In the genomic region with DNA sequence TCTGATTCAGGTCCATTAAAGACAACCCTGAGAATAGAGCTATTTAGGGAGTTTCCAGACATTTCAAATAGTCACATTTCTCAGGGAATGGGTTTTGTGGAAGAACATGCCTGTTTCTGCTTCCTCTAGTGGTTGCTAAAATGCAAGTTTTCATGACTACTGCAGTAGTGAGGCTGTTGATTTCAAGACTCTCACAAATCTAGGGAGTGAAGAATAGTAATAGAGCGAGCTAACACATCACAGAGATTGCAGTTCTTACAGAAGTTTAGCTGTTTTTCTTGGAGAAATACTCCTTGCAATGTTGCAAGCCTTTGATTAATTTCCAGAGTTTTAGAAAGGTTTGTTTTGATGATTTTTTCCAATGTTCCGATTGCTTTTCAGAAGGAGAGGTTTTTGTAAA, we compare ENCODE assay signal across 21 cellular contexts.
DNase-seq lines count a peak whose midpoint lies in the region; ATAC-seq, FAIRE-seq and TF ChIP-seq lines count a peak whose summit lies in the region.
"Had no signal": no experiment of that assay in that cellular context is flagged by ENCODE, and none has a peak within 500 bp of the region (broad histone marks: within the 10 kb centered on the region; RNA-seq: fewer than 3 reads in every experiment).

No MANE protein-coding gene starts in this region.

- WGBS in HepG2 (ENCODE audit: low lambda C conversion rate) = 0% methylated on average over 2 of the region's 2 CpGs

- no peak overlapping the region for H3K4me2 ChIP-seq in HepG2 (ENCODE audit: low read depth, low read length)
- H3K4me2 ChIP-seq: A549 had no signal

- no TSS peak for BruUV-seq in HepG2 (replicated peaks; lab: Mats Ljungman, UMichigan)

- H3K4me1 Mint-ChIP-seq in mesothelial cell of epicardium = peaks cover 14% of the 10 kb centered on the region
- no peaks in the 10 kb centered on the region for H3K4me1 Mint-ChIP-seq in activated T-cell treated with anti-CD3 and anti-CD28 coated beads, Interleukin-2, amount 50 U/mL, for 72 hours (ENCODE audit: low read depth)
- H3K4me1 Mint-ChIP-seq: IgD-negative memory B cell had no signal

- peak; percentile 18 for FAIRE-seq in GM19239 (lab: Jason Lieb, UNC)
- no peak for FAIRE-seq in HepG2 (lab: Jason Lieb, UNC)
- FAIRE-seq: D721Med, H1 had no signal

- POLR2A ChIA-PET in HepG2 (lab: Yijun Ruan, JAX) = no interaction called here

- peak overlapping the region; percentile 18 for H3K27ac Mint-ChIP-seq in mesothelial cell of epicardium
- no peak overlapping the region for H3K27ac Mint-ChIP-seq in activated T-cell treated with anti-CD3 and anti-CD28 coated beads, Interleukin-2, amount 50 U/mL, for 72 hours
- H3K27ac Mint-ChIP-seq: CD4-positive, alpha-beta T cell; IgD-negative memory B cell had no signal

- H3K9me3 Mint-ChIP-seq in mesothelial cell of epicardium = peaks cover 1% of the 10 kb centered on the region
- no peaks in the 10 kb centered on the region for H3K9me3 Mint-ChIP-seq in activated T-cell treated with anti-CD3 and anti-CD28 coated beads, Interleukin-2, amount 50 U/mL, for 72 hours

- H3K9me3 ChIP-seq in HepG2 (ENCODE audit: low read length) = no peaks in the 10 kb centered on the region
- H3K9me3 ChIP-seq: A549, Caco-2, HAP-1 had no signal

- H3K4me3 Mint-ChIP-seq in mesothelial cell of epicardium = no peak overlapping the region
- H3K4me3 Mint-ChIP-seq in activated T-cell treated with anti-CD3 and anti-CD28 coated beads, Interleukin-2, amount 50 U/mL, for 72 hours = no peak overlapping the region
- H3K4me3 Mint-ChIP-seq: CD4-positive, alpha-beta T cell; IgD-negative memory B cell had no signal

- no peak for TF ChIP-seq RAD21 in HepG2 (CRISPR knock-in tag; IDR thresholded peaks at IDR 0.05)

- H3K27me3 Mint-ChIP-seq in mesothelial cell of epicardium (ENCODE audit: low read depth) = no peaks in the 10 kb centered on the region
- peaks cover 4% of the 10 kb centered on the region for H3K27me3 Mint-ChIP-seq in activated T-cell treated with anti-CD3 and anti-CD28 coated beads, Interleukin-2, amount 50 U/mL, for 72 hours (ENCODE audit: low read depth)
- H3K27me3 Mint-ChIP-seq: CD4-positive, alpha-beta T cell; IgD-negative memory B cell had no signal

- no peak overlapping the region for H2AFZ ChIP-seq in HepG2 (ENCODE audit: low read length)

- H3K4me1 ChIP-seq in HepG2 (ENCODE audit: insufficient read depth, low read length) = no peaks in the 10 kb centered on the region
- H3K4me1 ChIP-seq: A549, Caco-2 had no signal

- intact Hi-C loops in sciatic nerve (cut with DNase I) = no loop called here
- intact Hi-C loops in HepG2 (cut with micrococcal nuclease; ENCODE audit: unreplicated experiment) = no loop called here

- no peak for TF ChIP-seq POLR2A in HepG2 (IDR thresholded peaks at IDR 0.05; ENCODE audit: insufficient read depth in 1 of 2, low read depth in 2 of 2, low read length in 2 of 2)

- TF ChIP-seq CTCF in mesothelial cell of epicardium (IDR thresholded peaks at IDR 0.05; ENCODE audit: unreplicated experiment) = no peak
- no peak for TF ChIP-seq CTCF in HepG2 (CRISPR knock-in tag; IDR thresholded peaks at IDR 0.05)

- no peak overlapping the region for H3K27ac ChIP-seq in HepG2 (ENCODE audit: extremely low read length, insufficient read depth, low read length)
- H3K27ac ChIP-seq: 22Rv1, A549, C4-2B, HL-60 had no signal

- no peak overlapping the region for H3K4me3 ChIP-seq in HepG2 (replicated peaks in 1 of 3; ENCODE audit: insufficient read depth in 1 of 3, low read depth in 2 of 3, low read length in 3 of 3)
- H3K4me3 ChIP-seq: A549, HAP-1 had no signal

- H3K9ac ChIP-seq in HepG2 (ENCODE audit: insufficient read depth, low read depth, low read length) = no peak overlapping the region

- no peaks in the 10 kb centered on the region for H4K20me1 ChIP-seq in HepG2 (ENCODE audit: insufficient read depth, low read length)

- CTCF ChIA-PET in HepG2 (lab: Yijun Ruan, JAX; ENCODE audit: low intra/inter-chr PET ratio, low total read pairs) = no interaction called here

- no peaks in the 10 kb centered on the region for H3K27me3 ChIP-seq in HepG2 (ENCODE audit: control insufficient read depth in 1 of 2, insufficient read depth in 2 of 2, low read length in 2 of 2)

- no peaks in the 10 kb centered on the region for H3K36me3 ChIP-seq in HepG2 (replicated peaks in 1 of 2; ENCODE audit: control insufficient read depth in 1 of 2, insufficient read depth in 2 of 2, low read length in 2 of 2)
- H3K36me3 ChIP-seq: HAP-1 had no signal

- no peaks in the 10 kb centered on the region for H3K79me2 ChIP-seq in HepG2 (ENCODE audit: insufficient read depth, low read length)

- no peak for TF ChIP-seq EP300 in HepG2 (IDR thresholded peaks at IDR 0.05; ENCODE audit: low read depth in 2 of 2, low read length in 2 of 2)
- TF ChIP-seq EP300 in HepG2 (CRISPR knock-in tag; IDR thresholded peaks at IDR 0.05; ENCODE audit: borderline replicate concordance) = no peak

- DNase-seq in GM19239 (ENCODE audit: insufficient read length, low spot score) = no peak
- DNase-seq in dedifferentiated amniotic fluid mesenchymal stem cell (ENCODE audit: extremely low spot score) = peak; percentile 12
- DNase-seq in mesothelial cell of epicardium (ENCODE audit: low spot score in 2 of 2, unreplicated experiment in 2 of 2) = no peak
- DNase-seq in sciatic nerve (ENCODE audit: low spot score) = no peak
- DNase-seq in HepG2 (ENCODE audit: low spot score) = no peak
- no peak for DNase-seq in activated T-cell treated with anti-CD3 and anti-CD28 coated beads, Interleukin-2, amount 50 U/mL, for 72 hours
- DNase-seq in DMS114 treated with DMSO at 0.1 percent for 48 hours (lab: John Stamatoyannopoulos, UW; ENCODE audit: unreplicated experiment) = no peak
- DNase-seq: AML-193; Caco-2; CD4-positive, alpha-beta T cell; DMS153; DMS79 treated with DMSO at 0.1 percent for 48 hours; GF-D8 had no signal

- in situ Hi-C loops in HepG2 (cut with HindIII; ENCODE audit: extremely low pct_ligation_motif_present, low pct_unique_long_range_greater_than_20kb) = no loop called here

- no peaks in the 10 kb centered on the region for H3K36me3 Mint-ChIP-seq in mesothelial cell of epicardium
- no peaks in the 10 kb centered on the region for H3K36me3 Mint-ChIP-seq in activated T-cell treated with anti-CD3 and anti-CD28 coated beads, Interleukin-2, amount 50 U/mL, for 72 hours (ENCODE audit: insufficient read depth in 2 of 2)
- H3K36me3 Mint-ChIP-seq: IgD-negative memory B cell had no signal

- ATAC-seq in sciatic nerve = peak; percentile 70
- no peak for ATAC-seq in HepG2
- no peak for ATAC-seq in activated T-cell treated with anti-CD3 and anti-CD28 coated beads, Interleukin-2, amount 50 U/mL, for 72 hours (replicated peaks in 1 of 2)
- ATAC-seq: A549 had no signal

TF ChIP-seq in HepG2, 621 proteins besides CTCF, POLR2A, EP300 and RAD21:
- TF ChIP-seq, protein P1, sequence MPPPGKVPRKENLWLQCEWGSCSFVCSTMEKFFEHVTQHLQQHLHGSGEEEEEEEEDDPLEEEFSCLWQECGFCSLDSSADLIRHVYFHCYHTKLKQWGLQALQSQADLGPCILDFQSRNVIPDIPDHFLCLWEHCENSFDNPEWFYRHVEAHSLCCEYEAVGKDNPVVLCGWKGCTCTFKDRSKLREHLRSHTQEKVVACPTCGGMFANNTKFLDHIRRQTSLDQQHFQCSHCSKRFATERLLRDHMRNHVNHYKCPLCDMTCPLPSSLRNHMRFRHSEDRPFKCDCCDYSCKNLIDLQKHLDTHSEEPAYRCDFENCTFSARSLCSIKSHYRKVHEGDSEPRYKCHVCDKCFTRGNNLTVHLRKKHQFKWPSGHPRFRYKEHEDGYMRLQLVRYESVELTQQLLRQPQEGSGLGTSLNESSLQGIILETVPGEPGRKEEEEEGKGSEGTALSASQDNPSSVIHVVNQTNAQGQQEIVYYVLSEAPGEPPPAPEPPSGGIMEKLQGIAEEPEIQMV (CRISPR knock-in tag; IDR thresholded peaks at IDR 0.05; ENCODE audit: low read depth) = no peak
- TF ChIP-seq, protein P2, sequence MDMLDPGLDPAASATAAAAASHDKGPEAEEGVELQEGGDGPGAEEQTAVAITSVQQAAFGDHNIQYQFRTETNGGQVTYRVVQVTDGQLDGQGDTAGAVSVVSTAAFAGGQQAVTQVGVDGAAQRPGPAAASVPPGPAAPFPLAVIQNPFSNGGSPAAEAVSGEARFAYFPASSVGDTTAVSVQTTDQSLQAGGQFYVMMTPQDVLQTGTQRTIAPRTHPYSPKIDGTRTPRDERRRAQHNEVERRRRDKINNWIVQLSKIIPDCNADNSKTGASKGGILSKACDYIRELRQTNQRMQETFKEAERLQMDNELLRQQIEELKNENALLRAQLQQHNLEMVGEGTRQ (IDR thresholded peaks at IDR 0.05; ENCODE audit: low read depth, low read length) = no peak
- TF ChIP-seq, protein P2 (CRISPR knock-in tag; IDR thresholded peaks at IDR 0.05; ENCODE audit: borderline replicate concordance) = no peak
- TF ChIP-seq NFATC3 (CRISPR knock-in tag; IDR thresholded peaks at IDR 0.05) (no peak), NR1H2 (CRISPR knock-in tag; IDR thresholded peaks at IDR 0.05; ENCODE audit: borderline replicate concordance, low read depth) (no peak), MTA1 (CRISPR knock-in tag; IDR thresholded peaks at IDR 0.05; ENCODE audit: borderline replicate concordance) (no peak), SOX5 (CRISPR knock-in tag; IDR thresholded peaks at IDR 0.05; ENCODE audit: borderline replicate concordance) (no peak), RCOR2 (CRISPR knock-in tag; IDR thresholded peaks at IDR 0.05) (no peak), MATR3 (CRISPR knock-in tag; IDR thresholded peaks at IDR 0.05) (no peak), NPAS2 (CRISPR knock-in tag; IDR thresholded peaks at IDR 0.05; ENCODE audit: borderline replicate concordance) (no peak), MZF1 (CRISPR knock-in tag; IDR thresholded peaks at IDR 0.05; ENCODE audit: borderline replicate concordance) (no peak), ZNF496 (CRISPR knock-in tag; IDR thresholded peaks at IDR 0.05; ENCODE audit: insufficient replicate concordance) (no peak), KLF16 (CRISPR knock-in tag; IDR thresholded peaks at IDR 0.05) (no peak), ZNF451 (CRISPR knock-in tag; IDR thresholded peaks at IDR 0.05) (no peak), GLI4 (CRISPR knock-in tag; IDR thresholded peaks at IDR 0.05; ENCODE audit: borderline replicate concordance) (no peak)
TF ChIP-seq in HepG2: peak in this region for 0.
